In the genomic region with DNA sequence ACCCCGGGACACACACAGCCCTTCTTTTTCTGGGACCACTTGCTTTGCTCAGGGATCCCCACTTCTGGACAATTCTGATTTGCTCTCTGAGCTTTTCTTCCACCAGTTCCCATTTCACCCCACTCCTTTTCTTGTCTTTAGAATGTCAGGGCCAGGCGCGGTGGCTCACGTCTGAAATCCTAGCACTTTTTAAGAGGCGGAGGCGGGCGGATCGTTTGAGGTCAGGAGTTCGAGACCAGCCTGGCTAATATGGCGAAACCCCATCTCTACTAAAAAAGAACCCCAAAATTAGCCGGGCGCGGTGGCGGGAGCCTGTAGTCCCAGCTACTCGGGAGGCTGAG, we compare ENCODE assay signal across 8 cellular contexts. TPM values are rescaled to one million over a fixed set of nuclear protein-coding genes. Genes with fewer than 3 reads are reported as not detected.
DNase-seq lines count a peak whose midpoint lies in the region; ATAC-seq, FAIRE-seq and TF ChIP-seq lines count a peak whose summit lies in the region.

No MANE protein-coding gene starts in this region.

- peaks cover 12% of the 10 kb centered on the region for H3K36me3 Mint-ChIP-seq in activated naive CD8-positive, alpha-beta T cell treated with anti-CD3 and anti-CD28 coated beads for 36 hours

- ATAC-seq in HG02938 (IDR thresholded peaks at IDR 0.05; ENCODE audit: unreplicated experiment) = no peak

- TF ChIP-seq CTCF in AG09309 (IDR thresholded peaks at IDR 0.05; ENCODE audit: control insufficient read depth, insufficient read depth, low read depth, low read length, missing control alignments) = no peak

- no peaks in the 10 kb centered on the region for H3K27me3 ChIP-seq in HUES64 (ENCODE audit: insufficient read depth, low read length)

- H3K4me3 Mint-ChIP-seq in activated naive CD8-positive, alpha-beta T cell treated with anti-CD3 and anti-CD28 coated beads for 36 hours = peak overlapping the region; percentile 93

- WGBS in HUES64 = 1% methylated on average over 15 of the region's 15 CpGs

- peak overlapping the region; percentile 87 for H3K27ac Mint-ChIP-seq in activated naive CD8-positive, alpha-beta T cell treated with anti-CD3 and anti-CD28 coated beads for 36 hours

- no peak for FAIRE-seq in GM19239 (lab: Jason Lieb, UNC)

- H3K27ac ChIP-seq in HUES64 (ENCODE audit: low read depth, low read length) = peak overlapping the region; percentile 89

- H3K9me3 ChIP-seq in HUES64 (ENCODE audit: insufficient read depth, low read depth, low read length) = no peaks in the 10 kb centered on the region

- DNase-seq in AG09309 (ENCODE audit: low read depth) = no peak
- no peak for DNase-seq in activated naive CD8-positive, alpha-beta T cell treated with anti-CD3 and anti-CD28 coated beads for 36 hours
- peak; percentile 18 for DNase-seq in inferior parietal cortex (ENCODE audit: extremely low spot score)
- peak; percentile 54 for DNase-seq in stimulated activated CD8-positive, alpha-beta memory T cell treated with anti-CD3 and anti-CD28 coated beads, Interleukin-4, amount 100 ng/mL, for 48 hours
- DNase-seq in hippocampal formation (lab: John Stamatoyannopoulos, UW) = no peak
- no peak for DNase-seq in GM19239 (ENCODE audit: insufficient read length, low spot score)

- peaks cover 9% of the 10 kb centered on the region for H3K27me3 Mint-ChIP-seq in activated naive CD8-positive, alpha-beta T cell treated with anti-CD3 and anti-CD28 coated beads for 36 hours

- H3K36me3 ChIP-seq in HUES64 (ENCODE audit: insufficient read depth, low read length) = peaks cover 3% of the 10 kb centered on the region; the same call in 1 of the 2 replicates

- H3K9me3 Mint-ChIP-seq in activated naive CD8-positive, alpha-beta T cell treated with anti-CD3 and anti-CD28 coated beads for 36 hours = no peaks in the 10 kb centered on the region

- peak overlapping the region; percentile 91 for H3K9ac ChIP-seq in HUES64 (ENCODE audit: low read depth, low read length)

- peak overlapping the region; percentile 97 for H3K4me3 ChIP-seq in AG09309 (ENCODE audit: control insufficient read depth, low read depth, low read length)
- peak overlapping the region; percentile 87 for H3K4me3 ChIP-seq in HUES64 (ENCODE audit: low read length)

- H3K4me1 ChIP-seq in HUES64 (ENCODE audit: insufficient read depth, low read length) = peaks cover 16% of the 10 kb centered on the region; the same call in 1 of the 2 replicates

- peaks cover 26% of the 10 kb centered on the region for H3K4me1 Mint-ChIP-seq in activated naive CD8-positive, alpha-beta T cell treated with anti-CD3 and anti-CD28 coated beads for 36 hours

RNA-seq across cellular contexts. Expression of a gene that starts 0.9 kb away (rescaled TPM):
- 14.8 TPM for polyA plus RNA-seq in HUES64 (2013, experiment 1 of 2)
- polyA plus RNA-seq in HUES64 (2013, experiment 2 of 2) = 15.3 TPM
- total RNA-seq in activated naive CD8-positive, alpha-beta T cell treated with anti-CD3 and anti-CD28 coated beads for 36 hours = 10 to 100 TPM; 11.6 to 11.9 TPM

RNA-seq across cellular contexts. Expression of a gene that starts 49.2 kb away (rescaled TPM):
- polyA plus RNA-seq in HUES64 (2013, experiment 1 of 2) = 72.4 TPM
- 94.7 TPM for polyA plus RNA-seq in HUES64 (2013, experiment 2 of 2)
- 100 to 1,000 TPM; 106 to 111 TPM for total RNA-seq in activated naive CD8-positive, alpha-beta T cell treated with anti-CD3 and anti-CD28 coated beads for 36 hours

RNA-seq across cellular contexts. Expression of a gene that starts 49.3 kb away (rescaled TPM):
- 85.2 TPM for polyA plus RNA-seq in HUES64 (2013, experiment 1 of 2)
- polyA plus RNA-seq in HUES64 (2013, experiment 2 of 2) = 86.5 TPM
- total RNA-seq in activated naive CD8-positive, alpha-beta T cell treated with anti-CD3 and anti-CD28 coated beads for 36 hours = 10 to 100 TPM; 69.4 to 70.4 TPM

Comparison
In these comparisons a context has a peak if more than half of its experiments do, and no peak if none do; other contexts are left out.
1. DNase-seq: peak in inferior parietal cortex (single experiment) and stimulated activated CD8-positive, alpha-beta memory T cell treated with anti-CD3 and anti-CD28 coated beads, Interleukin-4, amount 100 ng/mL, for 48 hours (single experiment); none in AG09309 (single experiment), activated naive CD8-positive, alpha-beta T cell treated with anti-CD3 and anti-CD28 coated beads for 36 hours (single experiment), hippocampal formation (0 of 2) and GM19239 (single experiment).